Comparison of ENCODE assay signal across 26 cellular contexts in genomic region chr10:4939224-4940072, GRCh38. TPM values are rescaled to one million over a fixed set of nuclear protein-coding genes. Genes with fewer than 3 reads are reported as not detected.
DNase-seq lines count a peak whose midpoint lies in the region; ATAC-seq and TF ChIP-seq lines count a peak whose summit lies in the region.
"Had no signal": no experiment of that assay in that cellular context is flagged by ENCODE, and none has a peak within 500 bp of the region (broad histone marks: within the 10 kb centered on the region; RNA-seq: fewer than 3 reads in every experiment).

No MANE protein-coding gene starts in this region.

- POLR2A ChIA-PET in WTC11 (lab: Charles Lee): no interaction called here
- POLR2A ChIA-PET in A673 (lab: Charles Lee; ENCODE audit: low non-redundant PET): no interaction called here

- H3K36me3 ChIP-seq in A673 (ENCODE audit: insufficient read depth, low read length, poor library complexity, severe bottlenecking): no peaks in the 10 kb centered on the region
- H3K36me3 ChIP-seq: prostate gland, SJSA1, spleen had no signal

- peaks cover 29% of the 10 kb centered on the region for H3K4me1 Mint-ChIP-seq in WTC11
- H3K4me1 Mint-ChIP-seq: activated B cell treated with CpG ODN at 0.5 μM for 24 hours, neural crest cell had no signal

- CTCF ChIA-PET in WTC11 (lab: Charles Lee) (interaction anchor here (1.1 kb wide), 1 partner anchor 43 kb away, joined by 4 read pairs; no protein-coding TSS in a partner anchor), A673 (lab: Charles Lee) (no interaction called here)

- no peaks in the 10 kb centered on the region for H3K27me3 ChIP-seq in A673 (replicated peaks; ENCODE audit: insufficient read depth, low read depth, low read length, poor library complexity)
- H3K27me3 ChIP-seq: SJSA1 had no signal

- peaks cover 3% of the 10 kb centered on the region; the same call in 1 of the 2 replicates for H3K27me3 Mint-ChIP-seq in WTC11 (ENCODE audit: low read depth)

- no peak overlapping the region for H3K4me3 Mint-ChIP-seq in WTC11
- H3K4me3 Mint-ChIP-seq: activated B cell treated with CpG ODN at 0.5 μM for 24 hours; activated CD4-positive, alpha-beta memory T cell treated with anti-CD3 and anti-CD28 coated beads, Interleukin-2, amount 10 ng/mL, durations not matched to agents 7 days and 5 days; CD14-positive monocyte; neural crest cell had no signal

- no peak overlapping the region for H3K4me3 ChIP-seq in A673 (ENCODE audit: low read depth, low read length, poor library complexity, severe bottlenecking)
- H3K4me3 ChIP-seq: prostate gland, SJSA1, spleen had no signal

- H3K36me3 Mint-ChIP-seq in WTC11: peaks cover 9% of the 10 kb centered on the region
- H3K36me3 Mint-ChIP-seq: CD14-positive monocyte had no signal

- no peak overlapping the region for H3K27ac Mint-ChIP-seq in WTC11
- H3K27ac Mint-ChIP-seq: activated B cell treated with CpG ODN at 0.5 μM for 24 hours; activated CD4-positive, alpha-beta memory T cell treated with anti-CD3 and anti-CD28 coated beads, Interleukin-2, amount 10 ng/mL, durations not matched to agents 7 days and 5 days; CD14-positive monocyte had no signal

- TF ChIP-seq CTCF in WTC11 (IDR thresholded peaks at IDR 0.05) (no peak), A673 (conservative IDR thresholded peaks at IDR 0.05; ENCODE audit: low read depth, low read length) (no peak)

- no peaks in the 10 kb centered on the region for H3K9me3 ChIP-seq in A673 (ENCODE audit: low read depth, low read length, poor library complexity, severe bottlenecking)
- H3K9me3 ChIP-seq: prostate gland, SJSA1, spleen had no signal

- DNase-seq in A172 (ENCODE audit: low spot score) (peak; percentile 68), HT-29 (ENCODE audit: low spot score) (peak; percentile 9), WTC11 (ENCODE audit: low spot score) (no peak), foreskin melanocyte (peak; percentile 30), A673 (ENCODE audit: low spot score) (no peak), midbrain (lab: John Stamatoyannopoulos, UW) (no peak)
- DNase-seq: 8988T; activated B cell treated with CpG ODN at 0.5 μM for 24 hours; activated CD4-positive, alpha-beta memory T cell treated with anti-CD3 and anti-CD28 coated beads, Interleukin-2, amount 10 ng/mL, durations not matched to agents 7 days and 5 days; activated naive CD4-positive, alpha-beta T cell; aorta; DMS 273 treated with DMSO at 0.1 percent for 48 hours; effector memory CD4-positive, alpha-beta T cell; NCI-H1417 treated with DMSO at 0.1 percent for 48 hours; NCI-H69; spleen; stimulated activated CD4-positive, alpha-beta T cell treated with anti-CD3 and anti-CD28 coated beads, Interleukin-4, amount 100 ng/mL, for 4 hours; T-helper 2 cell had no signal

- intact Hi-C loops in A673 (cut with micrococcal nuclease; ENCODE audit: unreplicated experiment): no loop called here

- no peak for ATAC-seq in WTC11
- no peak for ATAC-seq in GM21390 (IDR thresholded peaks at IDR 0.05; ENCODE audit: unreplicated experiment)
- ATAC-seq in GM18502 (IDR thresholded peaks at IDR 0.05; ENCODE audit: poor library complexity, unreplicated experiment): no peak
- ATAC-seq: HCT116 had no signal

- no TSS peak for BruUV-seq in A673 (replicated peaks; lab: Mats Ljungman, UMichigan)

- peaks cover 29% of the 10 kb centered on the region for H3K9me3 Mint-ChIP-seq in WTC11
- H3K9me3 Mint-ChIP-seq: activated B cell treated with CpG ODN at 0.5 μM for 24 hours; activated CD4-positive, alpha-beta memory T cell treated with anti-CD3 and anti-CD28 coated beads, Interleukin-2, amount 10 ng/mL, durations not matched to agents 7 days and 5 days had no signal

- H3K27ac ChIP-seq in A673 (ENCODE audit: low read depth, low read length, poor library complexity, severe bottlenecking): no peak overlapping the region
- H3K27ac ChIP-seq: prostate gland, SJSA1, spleen had no signal

- H3K4me1 ChIP-seq in A673 (ENCODE audit: insufficient read depth, low read length, poor library complexity, severe bottlenecking): peaks cover 5% of the 10 kb centered on the region
- H3K4me1 ChIP-seq: prostate gland, spleen had no signal

TF ChIP-seq in WTC11, 78 proteins besides CTCF, POLR2A, EP300 and RAD21:
- no peak for TF ChIP-seq ZNF671 (CRISPR knock-in tag; IDR thresholded peaks at IDR 0.05)
- no peak for TF ChIP-seq SOX15 (CRISPR knock-in tag; IDR thresholded peaks at IDR 0.05)
- peak; percentile 49; the same call in 1 of the 2 replicates for TF ChIP-seq GABPB1 (CRISPR knock-in tag; IDR thresholded peaks at IDR 0.05)

RNA-seq across cellular contexts. Expression of gene AKR1C1, which starts 23.8 kb away (rescaled TPM):
- total RNA-seq in A172 (2014; rRNA removed; shearing (Covaris generic)): 28.1 and 68.3 TPM in 2 replicates
- 13.7 and 16.3 TPM in 2 replicates for total RNA-seq in HT-29 (2014; rRNA removed; shearing (Covaris generic))
- total RNA-seq in WTC11 (2021) (3.9 to 4.3 TPM (median 4.1 TPM) in 3 replicates), A673 (2021) (9.8 and 10.2 TPM in 2 replicates)
- total RNA-seq: activated B cell treated with CpG ODN at 0.5 μM for 24 hours, OCI-LY7 had no signal

Comparison
In these comparisons a context has a peak if more than half of its experiments do, and no peak if none do; other contexts are left out.
1. DNase-seq: peak in A172 (single experiment), HT-29 (single experiment) and foreskin melanocyte (single experiment); none in WTC11 (single experiment), A673 (single experiment) and midbrain (single experiment).